21 cellular contexts compared by ENCODE assay signal in genomic region chr4:5755161-5755560, GRCh38. TPM values are rescaled to one million over a fixed set of nuclear protein-coding genes. Genes with fewer than 3 reads are reported as not detected.
DNase-seq lines count a peak whose midpoint lies in the region; ATAC-seq and TF ChIP-seq lines count a peak whose summit lies in the region.
"Had no signal": no experiment of that assay in that cellular context is flagged by ENCODE, and none has a peak within 500 bp of the region (broad histone marks: within the 10 kb centered on the region; RNA-seq: fewer than 3 reads in every experiment).

No MANE protein-coding gene starts in this region.

- H3K27ac ChIP-seq in right atrium auricular region (no peak overlapping the region), left ventricle myocardium inferior (replicated peaks) (no peak overlapping the region), dorsolateral prefrontal cortex (no peak overlapping the region)
- H3K27ac ChIP-seq: BLaER1, PC-9 had no signal

- DNase-seq in right atrium auricular region (ENCODE audit: low spot score) (peak; percentile 16), left ventricle myocardium inferior (no peak), mesenteric fat pad (ENCODE audit: low spot score) (peak; percentile 82), NCI-H2107 (lab: John Stamatoyannopoulos, UW) (no peak), NCI-H146 (lab: John Stamatoyannopoulos, UW) (no peak), dorsolateral prefrontal cortex (no peak)
- no peak for DNase-seq in central memory CD8-positive, alpha-beta T cell (ENCODE audit: low spot score in 2 of 2)
- DNase-seq: 8988T; CD4-positive, CD25-positive, alpha-beta regulatory T cell; DMS153; Karpas-422; NCI-H1105 treated with DMSO at 0.1 percent for 48 hours; NCI-H2029; NCI-H526 treated with DMSO at 0.1 percent for 48 hours; PC-9; SHP77 had no signal

- no peaks in the 10 kb centered on the region for H3K27me3 ChIP-seq in right atrium auricular region
- H3K27me3 ChIP-seq in left ventricle myocardium inferior (ENCODE audit: low read depth), result no peaks in the 10 kb centered on the region
- H3K27me3 ChIP-seq in dorsolateral prefrontal cortex, result peaks cover 0 to 3% (median 0%) of the 10 kb centered on the region in 45 donors
- H3K27me3 ChIP-seq: BLaER1 had no signal

- H3K4me1 Mint-ChIP-seq in central memory CD8-positive, alpha-beta T cell, result no peaks in the 10 kb centered on the region

- H3K9me3 ChIP-seq in right atrium auricular region (no peaks in the 10 kb centered on the region), left ventricle myocardium inferior (replicated peaks) (no peaks in the 10 kb centered on the region)
- H3K9me3 ChIP-seq: BLaER1 had no signal

- H3K27ac Mint-ChIP-seq in central memory CD8-positive, alpha-beta T cell (ENCODE audit: low read depth), result peak overlapping the region; percentile 55
- H3K27ac Mint-ChIP-seq: CD4-positive, CD25-positive, alpha-beta regulatory T cell had no signal

- H3K9me3 Mint-ChIP-seq in central memory CD8-positive, alpha-beta T cell, result no peaks in the 10 kb centered on the region

- TF ChIP-seq CTCF in right atrium auricular region (IDR thresholded peaks at IDR 0.05), result no peak
- no peak for TF ChIP-seq CTCF in left ventricle myocardium inferior (IDR thresholded peaks at IDR 0.05; ENCODE audit: borderline replicate concordance)
- TF ChIP-seq CTCF in dorsolateral prefrontal cortex (IDR thresholded peaks at IDR 0.05 in 54 of 56, conservative IDR thresholded peaks at IDR 0.05 in 2 of 56; ENCODE audit: low read depth in 1 of 56, partially characterized antibody in 56 of 56), result no peak

- no peaks in the 10 kb centered on the region for H3K4me1 ChIP-seq in right atrium auricular region
- no peaks in the 10 kb centered on the region for H3K4me1 ChIP-seq in left ventricle myocardium inferior
- H3K4me1 ChIP-seq: BLaER1 had no signal

- H3K4me3 Mint-ChIP-seq in central memory CD8-positive, alpha-beta T cell, result no peak overlapping the region
- H3K4me3 Mint-ChIP-seq: CD4-positive, CD25-positive, alpha-beta regulatory T cell had no signal

- H3K27me3 Mint-ChIP-seq in central memory CD8-positive, alpha-beta T cell, result no peaks in the 10 kb centered on the region
- H3K27me3 Mint-ChIP-seq: CD4-positive, CD25-positive, alpha-beta regulatory T cell had no signal

- H3K36me3 Mint-ChIP-seq in central memory CD8-positive, alpha-beta T cell (ENCODE audit: insufficient read depth), result peaks cover under 1% of the 10 kb centered on the region
- H3K36me3 Mint-ChIP-seq: CD4-positive, CD25-positive, alpha-beta regulatory T cell had no signal

- intact Hi-C loops in left ventricle myocardium inferior (cut with micrococcal nuclease) (no loop called here), dorsolateral prefrontal cortex (cut with DNase I) (no loop called here)

- no peak overlapping the region for H3K4me3 ChIP-seq in right atrium auricular region
- no peak overlapping the region for H3K4me3 ChIP-seq in left ventricle myocardium inferior
- H3K4me3 ChIP-seq in dorsolateral prefrontal cortex, result no peak overlapping the region
- H3K4me3 ChIP-seq: BLaER1, PC-9 had no signal

- no peak for ATAC-seq in central memory CD8-positive, alpha-beta T cell (replicated peaks; ENCODE audit: extremely low read depth, poor library complexity, severe bottlenecking)
- ATAC-seq in GM18868 (IDR thresholded peaks at IDR 0.05; ENCODE audit: unreplicated experiment), result no peak
- ATAC-seq: HCT116 had no signal

- H3K36me3 ChIP-seq in right atrium auricular region (peaks cover 61% of the 10 kb centered on the region), left ventricle myocardium inferior (peaks cover 55% of the 10 kb centered on the region)

RNA-seq across cellular contexts. Expression of gene EVC, which starts 44.2 kb away (rescaled TPM):
- 10 to 100 TPM in 1 of 2 donors, 1 to 10 TPM in 1; 8.6 to 14.1 TPM for total RNA-seq in right atrium auricular region
- 5.1 TPM for total RNA-seq in left ventricle myocardium inferior
- 16.6 TPM for total RNA-seq in mesenteric fat pad
- total RNA-seq in dorsolateral prefrontal cortex, result 10 to 100 TPM in 9 of 120 experiments, 1 to 10 TPM in 111; 2.6 to 15.7 (median 5.9) TPM
- total RNA-seq: HT-29 had no signal

RNA-seq across cellular contexts. Expression of gene EVC2, which starts 46.8 kb away (rescaled TPM):
- total RNA-seq in right atrium auricular region (1 to 10 TPM; 2.6 to 7.0 TPM), left ventricle myocardium inferior (1.4 TPM), mesenteric fat pad (4.0 TPM), dorsolateral prefrontal cortex (1 to 10 TPM in 62 of 120 experiments, under 1 TPM in 58; 0.34 to 5.3 (median 1.1) TPM)
- total RNA-seq: HT-29, NCI-H460 had no signal

Comparison
In these comparisons a context has a peak if more than half of its experiments do, and no peak if none do; other contexts are left out.
1. DNase-seq: peak in right atrium auricular region (single experiment) and mesenteric fat pad (single experiment); none in left ventricle myocardium inferior (single experiment), central memory CD8-positive, alpha-beta T cell (0 of 2), NCI-H2107 (single experiment), NCI-H146 (single experiment) and dorsolateral prefrontal cortex (0 of 10).